ENCODE assay signal across 27 cellular contexts in genomic region chr6:21899708-21900107, GRCh38.
DNase-seq lines count a peak whose midpoint lies in the region; ATAC-seq, FAIRE-seq and TF ChIP-seq lines count a peak whose summit lies in the region.
"Had no signal": no experiment of that assay in that cellular context is flagged by ENCODE, and none has a peak within 500 bp of the region (broad histone marks: within the 10 kb centered on the region; RNA-seq: fewer than 3 reads in every experiment).

No MANE protein-coding gene starts in this region.

- no peaks in the 10 kb centered on the region for H3K27me3 ChIP-seq in right cardiac atrium (ENCODE audit: control insufficient read depth, insufficient read depth)
- no peaks in the 10 kb centered on the region for H3K27me3 ChIP-seq in left ventricle myocardium inferior (ENCODE audit: low read depth)
- no peaks in the 10 kb centered on the region for H3K27me3 ChIP-seq in bronchial epithelial cell (ENCODE audit: control insufficient read depth, insufficient read depth, low read length)
- no peaks in the 10 kb centered on the region for H3K27me3 ChIP-seq in left lung
- H3K27me3 ChIP-seq: SJSA1 had no signal

- intact Hi-C loops in right cardiac atrium (cut with DNase I) (no loop called here), left ventricle myocardium inferior (cut with micrococcal nuclease) (no loop called here), left lung (cut with DNase I) (no loop called here)

- H3K4me3 Mint-ChIP-seq in immature natural killer cell = no peak overlapping the region
- no peak overlapping the region for H3K4me3 Mint-ChIP-seq in WTC11
- H3K4me3 Mint-ChIP-seq: B cell; CD8-positive, alpha-beta T cell had no signal

- H3K4me1 ChIP-seq in right cardiac atrium (ENCODE audit: control insufficient read depth, insufficient read depth, low read length) = no peaks in the 10 kb centered on the region
- H3K4me1 ChIP-seq in left ventricle myocardium inferior = no peaks in the 10 kb centered on the region
- H3K4me1 ChIP-seq in left lung = no peaks in the 10 kb centered on the region

- H3K9me3 Mint-ChIP-seq in immature natural killer cell (no peaks in the 10 kb centered on the region), WTC11 (no peaks in the 10 kb centered on the region)
- H3K9me3 Mint-ChIP-seq: CD8-positive, alpha-beta T cell had no signal

- H3K36me3 Mint-ChIP-seq in immature natural killer cell = no peaks in the 10 kb centered on the region
- H3K36me3 Mint-ChIP-seq in WTC11 = peaks cover 7% of the 10 kb centered on the region
- H3K36me3 Mint-ChIP-seq: CD8-positive, alpha-beta T cell had no signal

- CTCF ChIA-PET in WTC11 (lab: Charles Lee) = no interaction called here

- WGBS in right cardiac atrium = 51% methylated on average over 6 of the region's 6 CpGs

- H3K27ac ChIP-seq in right cardiac atrium (ENCODE audit: low read length) (no peak overlapping the region), left ventricle myocardium inferior (replicated peaks) (no peak overlapping the region), left lung (no peak overlapping the region)
- H3K27ac ChIP-seq: 22Rv1, C4-2B, HL-60, PC-9, SJSA1 had no signal

- H3K27ac Mint-ChIP-seq in immature natural killer cell (no peak overlapping the region), WTC11 (no peak overlapping the region)
- H3K27ac Mint-ChIP-seq: B cell; CD8-positive, alpha-beta T cell had no signal

- no peak overlapping the region for H3K4me3 ChIP-seq in right cardiac atrium (ENCODE audit: low read length)
- no peak overlapping the region for H3K4me3 ChIP-seq in left ventricle myocardium inferior
- no peak overlapping the region for H3K4me3 ChIP-seq in bronchial epithelial cell (ENCODE audit: low read depth, low read length)
- H3K4me3 ChIP-seq in left lung = no peak overlapping the region
- H3K4me3 ChIP-seq: PC-9, SJSA1 had no signal

- FAIRE-seq in bronchial epithelial cell (lab: Jason Lieb, UNC) = no peak
- FAIRE-seq: GM12891 had no signal

- H3K9me3 ChIP-seq in right cardiac atrium (ENCODE audit: control insufficient read depth, low read length) (no peaks in the 10 kb centered on the region), left ventricle myocardium inferior (replicated peaks) (no peaks in the 10 kb centered on the region), left lung (no peaks in the 10 kb centered on the region)
- H3K9me3 ChIP-seq: SJSA1 had no signal

- no peaks in the 10 kb centered on the region for H3K27me3 Mint-ChIP-seq in immature natural killer cell (ENCODE audit: low read depth in 3 of 3)
- H3K27me3 Mint-ChIP-seq in WTC11 (ENCODE audit: low read depth) = no peaks in the 10 kb centered on the region
- H3K27me3 Mint-ChIP-seq: B cell had no signal

- POLR2A ChIA-PET in WTC11 (lab: Charles Lee) = no interaction called here

- H3K4me1 Mint-ChIP-seq in immature natural killer cell (no peaks in the 10 kb centered on the region), WTC11 (peaks cover 25% of the 10 kb centered on the region)
- H3K4me1 Mint-ChIP-seq: B cell had no signal

- ATAC-seq in right cardiac atrium = peak; percentile 64 to 90
- peak; percentile 42 for ATAC-seq in left lung
- no peak for ATAC-seq in WTC11
- ATAC-seq: CD8-positive, alpha-beta T cell; HCT116; Right ventricle myocardium inferior had no signal

- DNase-seq in right cardiac atrium (no peak), left ventricle myocardium inferior (no peak), bronchial epithelial cell (ENCODE audit: low read depth) (peak; percentile 38), left lung (no peak), immature natural killer cell (no peak), WTC11 (ENCODE audit: low spot score) (no peak), NCI-H2171 treated with DMSO at 0.1 percent for 48 hours (lab: John Stamatoyannopoulos, UW) (no peak)
- DNase-seq: CD8-positive, alpha-beta T cell; DMS79 treated with DMSO at 0.1 percent for 48 hours; GF-D8; Kasumi-1; MV-4-11; NCI-H1105; NCI-H1436 treated with DMSO at 0.1 percent for 48 hours; NCI-H187 treated with DMSO at 0.1 percent for 48 hours; NCI-H446; NCI-H524 treated with DMSO at 0.1 percent for 48 hours; NCI-H774; PC-9 had no signal

- H3K36me3 ChIP-seq in left ventricle myocardium inferior (no peaks in the 10 kb centered on the region), bronchial epithelial cell (ENCODE audit: control insufficient read depth, insufficient read depth, low read length) (no peaks in the 10 kb centered on the region), left lung (no peaks in the 10 kb centered on the region)
- H3K36me3 ChIP-seq: SJSA1 had no signal

- TF ChIP-seq CTCF in left ventricle myocardium inferior (IDR thresholded peaks at IDR 0.05; ENCODE audit: borderline replicate concordance) (no peak), bronchial epithelial cell (IDR thresholded peaks at IDR 0.05; ENCODE audit: insufficient read depth, low read length, severe bottlenecking) (no peak), left lung (IDR thresholded peaks at IDR 0.05) (no peak), WTC11 (IDR thresholded peaks at IDR 0.05) (no peak)

TF ChIP-seq in WTC11, 78 proteins besides CTCF, POLR2A, EP300 and RAD21:
- TF ChIP-seq ZBTB43 (CRISPR knock-in tag; IDR thresholded peaks at IDR 0.05) (no peak), CBFB (CRISPR knock-in tag; IDR thresholded peaks at IDR 0.05; ENCODE audit: low read depth) (no peak), MLX (CRISPR knock-in tag; IDR thresholded peaks at IDR 0.05) (no peak), USF1 (CRISPR knock-in tag; IDR thresholded peaks at IDR 0.05) (no peak), ZBTB21 (CRISPR knock-in tag; IDR thresholded peaks at IDR 0.05; ENCODE audit: borderline replicate concordance) (no peak), PRRX2 (CRISPR knock-in tag; IDR thresholded peaks at IDR 0.05) (no peak), MAX (CRISPR knock-in tag; IDR thresholded peaks at IDR 0.05) (no peak), ZNF232 (CRISPR knock-in tag; IDR thresholded peaks at IDR 0.05) (no peak)
